Comparison of ENCODE assay signal across 8 cellular contexts in genomic region chr14:96100171-96101064, GRCh38.
DNase-seq lines count a peak whose midpoint lies in the region; ATAC-seq, FAIRE-seq and TF ChIP-seq lines count a peak whose summit lies in the region.

No MANE protein-coding gene starts in this region.

- no peaks in the 10 kb centered on the region for H3K4me1 Mint-ChIP-seq in activated CD8-positive, alpha-beta memory T cell treated with anti-CD3 and anti-CD28 coated beads, Interleukin-2, amount 10 ng/mL, durations not matched to agents 7 days and 5 days
- peaks cover 2 to 13% (median 9%) of the 10 kb centered on the region in 3 donors for H3K4me1 Mint-ChIP-seq in naive B cell

- TF ChIP-seq CTCF in endothelial cell of umbilical vein (IDR thresholded peaks at IDR 0.05; ENCODE audit: extremely low read depth in 1 of 2, insufficient read depth in 1 of 2, low read depth in 1 of 2, low read length in 2 of 2) (peak; percentile 81 to 83), stomach (IDR thresholded peaks at IDR 0.05) (peak in 5 of 7 experiments; percentile 60 to 93 (median 81))

- no peaks in the 10 kb centered on the region for H3K79me2 ChIP-seq in endothelial cell of umbilical vein (ENCODE audit: control insufficient read depth, insufficient read depth, low read length)

- H3K4me2 ChIP-seq in endothelial cell of umbilical vein (ENCODE audit: insufficient read depth, low read length) = no peak overlapping the region

- TF ChIP-seq POLR2A in endothelial cell of umbilical vein (IDR thresholded peaks at IDR 0.05; ENCODE audit: low read depth, low read length) = no peak
- no peak for TF ChIP-seq POLR2A in stomach (IDR thresholded peaks at IDR 0.05)

- WGBS in stomach, 5 donors = 28 to 35% (median 29%) methylated on average over 22 of the region's 22 CpGs

- H3K27ac ChIP-seq in endothelial cell of umbilical vein (ENCODE audit: insufficient read depth, low read depth, low read length) (no peak overlapping the region), stomach (peak overlapping the region in 1 of 5 donors; percentile 92)

- no peak overlapping the region for H3K9ac ChIP-seq in endothelial cell of umbilical vein (replicated peaks; ENCODE audit: extremely low read depth, insufficient read depth, low read length)

- H3K9me3 ChIP-seq in endothelial cell of umbilical vein (replicated peaks; ENCODE audit: control insufficient read depth, insufficient read depth, low read length) = no peaks in the 10 kb centered on the region
- no peaks in the 10 kb centered on the region for H3K9me3 ChIP-seq in stomach

- H4K20me1 ChIP-seq in endothelial cell of umbilical vein (replicated peaks; ENCODE audit: control insufficient read depth, extremely low read depth, insufficient read depth, low read length) = no peaks in the 10 kb centered on the region

- no peak for ATAC-seq in activated CD8-positive, alpha-beta memory T cell treated with anti-CD3 and anti-CD28 coated beads, Interleukin-2, amount 10 ng/mL, durations not matched to agents 7 days and 5 days
- ATAC-seq in naive B cell (ENCODE audit: low read depth in 2 of 2) = peak; percentile 73 to 76
- ATAC-seq in GM21381 (IDR thresholded peaks at IDR 0.05; ENCODE audit: unreplicated experiment) = no peak

- intact Hi-C loops in endothelial cell of umbilical vein (cut with micrococcal nuclease) (loop anchor here (1.0 to 5.0 kb wide), 4 partner anchors 104 to 467 kb away; partner anchors contain the start of gene BDKRB2), stomach (cut with DNase I; ENCODE audit: low total_unique reads) (loop anchor here (5.0 kb wide), 1 partner anchor 177 kb away; no protein-coding TSS in a partner anchor)

- DNase-seq in COLO829 (ENCODE audit: low spot score) (peak; percentile 75), HS-27A (ENCODE audit: low read depth) (peak; percentile 51), NOMO-1 (lab: John Stamatoyannopoulos, UW; ENCODE audit: unreplicated experiment in 2 of 2) (peak; percentile 55 to 56), endothelial cell of umbilical vein (ENCODE audit: low read depth, low spot score) (peak; percentile 64), naive B cell (peak; percentile 67), stomach (peak; percentile 77)
- peak; percentile 52 for DNase-seq in activated CD8-positive, alpha-beta memory T cell treated with anti-CD3 and anti-CD28 coated beads, Interleukin-2, amount 10 ng/mL, durations not matched to agents 7 days and 5 days

- no peak overlapping the region for H2AFZ ChIP-seq in endothelial cell of umbilical vein (ENCODE audit: low read depth, low read length)

- H3K4me1 ChIP-seq in endothelial cell of umbilical vein (ENCODE audit: control insufficient read depth, extremely low read depth, insufficient read depth, low read length) = no peaks in the 10 kb centered on the region
- peaks cover 8 to 51% (median 24%) of the 10 kb centered on the region in 4 donors for H3K4me1 ChIP-seq in stomach

- H3K4me3 ChIP-seq in endothelial cell of umbilical vein (replicated peaks in 1 of 3; ENCODE audit: insufficient read depth in 1 of 3, low read depth in 1 of 3, low read length in 3 of 3) (no peak overlapping the region), stomach (no peak overlapping the region)

- POLR2A ChIA-PET in endothelial cell of umbilical vein (lab: Charles Lee) = no interaction called here

- no peaks in the 10 kb centered on the region for H3K9me3 Mint-ChIP-seq in activated CD8-positive, alpha-beta memory T cell treated with anti-CD3 and anti-CD28 coated beads, Interleukin-2, amount 10 ng/mL, durations not matched to agents 7 days and 5 days (ENCODE audit: low read depth)
- H3K9me3 Mint-ChIP-seq in naive B cell = peaks cover 0 to 2% (median 0%) of the 10 kb centered on the region in 7 donors

- H3K36me3 ChIP-seq in endothelial cell of umbilical vein (ENCODE audit: control insufficient read depth in 2 of 2, extremely low read depth in 1 of 2, insufficient read depth in 2 of 2, low read length in 2 of 2) (no peaks in the 10 kb centered on the region), stomach (no peaks in the 10 kb centered on the region)

- no peaks in the 10 kb centered on the region for H3K36me3 Mint-ChIP-seq in activated CD8-positive, alpha-beta memory T cell treated with anti-CD3 and anti-CD28 coated beads, Interleukin-2, amount 10 ng/mL, durations not matched to agents 7 days and 5 days
- no peaks in the 10 kb centered on the region for H3K36me3 Mint-ChIP-seq in naive B cell

- no peak overlapping the region for H3K4me3 Mint-ChIP-seq in activated CD8-positive, alpha-beta memory T cell treated with anti-CD3 and anti-CD28 coated beads, Interleukin-2, amount 10 ng/mL, durations not matched to agents 7 days and 5 days
- H3K4me3 Mint-ChIP-seq in naive B cell = no peak overlapping the region

- no TSS peak for BruUV-seq in endothelial cell of umbilical vein (replicated peaks; lab: Mats Ljungman, UMichigan)

- FAIRE-seq in endothelial cell of umbilical vein (lab: Jason Lieb, UNC) = peak; percentile 80

- H3K27ac Mint-ChIP-seq in activated CD8-positive, alpha-beta memory T cell treated with anti-CD3 and anti-CD28 coated beads, Interleukin-2, amount 10 ng/mL, durations not matched to agents 7 days and 5 days = no peak overlapping the region
- H3K27ac Mint-ChIP-seq in naive B cell = peak overlapping the region in 1 of 6 donors; percentile 43

- H3K27me3 ChIP-seq in endothelial cell of umbilical vein (ENCODE audit: control insufficient read depth in 2 of 2, insufficient read depth in 2 of 2, low read length in 2 of 2) (no peaks in the 10 kb centered on the region), stomach (peaks cover 0 to 8% (median 0%) of the 10 kb centered on the region in 3 donors)

- H3K27me3 Mint-ChIP-seq in activated CD8-positive, alpha-beta memory T cell treated with anti-CD3 and anti-CD28 coated beads, Interleukin-2, amount 10 ng/mL, durations not matched to agents 7 days and 5 days = no peaks in the 10 kb centered on the region
- peaks cover 0 to 9% (median 0%) of the 10 kb centered on the region in 3 donors for H3K27me3 Mint-ChIP-seq in naive B cell

- CTCF ChIA-PET in activated CD8-positive, alpha-beta memory T cell treated with anti-CD3 and anti-CD28 coated beads, Interleukin-2, amount 10 ng/mL, durations not matched to agents 7 days and 5 days (lab: Charles Lee) = interaction anchor here (0.7 to 1.4 kb wide), 3 partner anchors 175 to 324 kb away, joined by 3 read pairs; no protein-coding TSS in a partner anchor
- CTCF ChIA-PET in endothelial cell of umbilical vein (lab: Charles Lee) = interaction anchor here (0.6 to 2.8 kb wide), 11 partner anchors 37 to 641 kb away, joined by 3 to 42 read pairs (median 3); no protein-coding TSS in a partner anchor

- dilution Hi-C loops in endothelial cell of umbilical vein (cut with MboI; ENCODE audit: extremely low pct_ligation_motif_present, low sequenced_read_pairs) = no loop called here

- H3K9me1 ChIP-seq in endothelial cell of umbilical vein (replicated peaks; ENCODE audit: control insufficient read depth, extremely low read depth, insufficient read depth, low read length) = no peaks in the 10 kb centered on the region

- TF ChIP-seq EP300 in stomach (IDR thresholded peaks at IDR 0.05) = no peak

TF ChIP-seq in endothelial cell of umbilical vein, 7 proteins besides CTCF, POLR2A, EP300 and RAD21:
- no peak for TF ChIP-seq JUN (IDR thresholded peaks at IDR 0.05; ENCODE audit: borderline replicate concordance, insufficient read depth, insufficient read length, low read depth)
- TF ChIP-seq FOS (IDR thresholded peaks at IDR 0.05; ENCODE audit: borderline replicate concordance, insufficient read depth, low read length) = no peak
- no peak for TF ChIP-seq EZH2 (IDR thresholded peaks at IDR 0.05; ENCODE audit: borderline replicate concordance, low read depth, low read length, severe bottlenecking)

Comparison
In these comparisons a context has a peak if more than half of its experiments do, and no peak if none do; other contexts are left out.
1. ATAC-seq: peak in naive B cell (2 of 2); none in activated CD8-positive, alpha-beta memory T cell treated with anti-CD3 and anti-CD28 coated beads, Interleukin-2, amount 10 ng/mL, durations not matched to agents 7 days and 5 days (single experiment) and GM21381 (single experiment).
2. Peak in every context shown above with its lines, with median percentiles within 50 percentile points of each other: DNase-seq.